27 cellular contexts compared by ENCODE assay signal in genomic region chr3:124097362-124098120, GRCh38.
DNase-seq lines count a peak whose midpoint lies in the region; ATAC-seq and TF ChIP-seq lines count a peak whose summit lies in the region.
"Had no signal": no experiment of that assay in that cellular context is flagged by ENCODE, and none has a peak within 500 bp of the region (broad histone marks: within the 10 kb centered on the region; RNA-seq: fewer than 3 reads in every experiment).

No MANE protein-coding gene starts in this region.

- peak; percentile 17 for DNase-seq in EL
- peak in 2 of 3 experiments; percentile 16 to 67 for DNase-seq in NCI-H1417 (lab: John Stamatoyannopoulos, UW)
- no peak for DNase-seq in RWPE2 (ENCODE audit: low spot score)
- DNase-seq in fibroblast of pulmonary artery (ENCODE audit: low read depth) = peak; percentile 12
- no peak for DNase-seq in anterior cingulate cortex (lab: John Stamatoyannopoulos, UW)
- DNase-seq in stimulated activated naive CD8-positive, alpha-beta T cell treated with anti-CD3 and anti-CD28 coated beads, Interleukin-15, Interleukin-2, amounts not matched to agents 100 U/mL and 50 U/mL, for 24 hours = no peak
- DNase-seq in NOMO-1 treated with dmso at 0.1 percent for 144 hours (lab: John Stamatoyannopoulos, UW; ENCODE audit: unreplicated experiment) = no peak
- DNase-seq: activated CD4-positive, alpha-beta T cell treated with anti-CD3 and anti-CD28 coated beads for 1 hour; activated naive CD4-positive, alpha-beta T cell treated with Interleukin-2 at 50 U/mL for 16 hours; activated T-cell treated with anti-CD3 and anti-CD28 coated beads, Interleukin-2, amount 50 U/mL, for 24 hours; CD4-positive, CD25-positive, alpha-beta regulatory T cell; DMS 273 treated with DMSO at 0.1 percent for 48 hours; left cardiac atrium; MV-4-11; naive B cell; NCI-H2171 treated with DMSO at 0.1 percent for 48 hours; NCI-H774; OCI-M1; retina; SHP77; stimulated activated CD4-positive, alpha-beta T cell treated with anti-CD3 and anti-CD28 coated beads, Interleukin-4, amount 100 ng/mL, for 4 hours; stimulated activated naive CD8-positive, alpha-beta T cell treated with anti-CD3 and anti-CD28 coated beads, Interleukin-15, amount 100 ng/mL, for 72 hours; tibial artery had no signal

- H3K9me3 ChIP-seq in RWPE2 (ENCODE audit: severe bottlenecking) = no peaks in the 10 kb centered on the region
- H3K9me3 ChIP-seq: esophagus muscularis mucosa, gastroesophageal sphincter, tibial artery had no signal

- H3K4me3 ChIP-seq in RWPE2 (ENCODE audit: severe bottlenecking) (no peak overlapping the region), fibroblast of pulmonary artery (replicated peaks; ENCODE audit: low read depth, low read length) (no peak overlapping the region)
- H3K4me3 ChIP-seq: esophagus muscularis mucosa, gastroesophageal sphincter, GM23338, tibial artery had no signal

- no peak overlapping the region for H3K27ac ChIP-seq in RWPE2 (ENCODE audit: poor library complexity, severe bottlenecking)
- H3K27ac ChIP-seq: esophagus muscularis mucosa, gastroesophageal sphincter, tibial artery had no signal

- TF ChIP-seq CTCF in RWPE2 (IDR thresholded peaks at IDR 0.05; ENCODE audit: poor library complexity, severe bottlenecking) = no peak
- no peak for TF ChIP-seq CTCF in fibroblast of pulmonary artery (IDR thresholded peaks at IDR 0.05; ENCODE audit: low read length, missing control alignments)

- ATAC-seq in RWPE2 (ENCODE audit: low read depth) (peak; percentile 53; the same call in 1 of the 3 replicates), GM21526 (IDR thresholded peaks at IDR 0.05; ENCODE audit: low FRiP score, unreplicated experiment) (no peak)
- ATAC-seq in stimulated activated naive CD8-positive, alpha-beta T cell treated with anti-CD3 and anti-CD28 coated beads, Interleukin-15, Interleukin-2, amounts not matched to agents 100 U/mL and 50 U/mL, for 24 hours = no peak
- ATAC-seq: gastroesophageal sphincter; GM23338; stimulated activated naive CD8-positive, alpha-beta T cell treated with anti-CD3 and anti-CD28 coated beads, Interleukin-15, amount 100 ng/mL, for 72 hours had no signal

- peaks cover 3% of the 10 kb centered on the region for H3K27me3 ChIP-seq in RWPE2 (ENCODE audit: insufficient read depth, poor library complexity, severe bottlenecking)
- H3K27me3 ChIP-seq: esophagus muscularis mucosa, gastroesophageal sphincter, tibial artery had no signal

- H3K36me3 ChIP-seq in RWPE2 (ENCODE audit: low read depth) = no peaks in the 10 kb centered on the region
- H3K36me3 ChIP-seq: gastroesophageal sphincter had no signal

- no peaks in the 10 kb centered on the region for H3K4me1 ChIP-seq in RWPE2 (ENCODE audit: insufficient read depth, poor library complexity, severe bottlenecking)
- H3K4me1 ChIP-seq: gastroesophageal sphincter had no signal

Comparison
In these comparisons a context has a peak if more than half of its experiments do, and no peak if none do; other contexts are left out.
1. DNase-seq: peak in EL (single experiment), NCI-H1417 (2 of 3) and fibroblast of pulmonary artery (single experiment); none in RWPE2 (single experiment), anterior cingulate cortex (0 of 58), stimulated activated naive CD8-positive, alpha-beta T cell treated with anti-CD3 and anti-CD28 coated beads, Interleukin-15, Interleukin-2, amounts not matched to agents 100 U/mL and 50 U/mL, for 24 hours (single experiment) and NOMO-1 treated with dmso at 0.1 percent for 144 hours (single experiment).